19 cellular contexts compared by ENCODE assay signal in the genomic region with DNA sequence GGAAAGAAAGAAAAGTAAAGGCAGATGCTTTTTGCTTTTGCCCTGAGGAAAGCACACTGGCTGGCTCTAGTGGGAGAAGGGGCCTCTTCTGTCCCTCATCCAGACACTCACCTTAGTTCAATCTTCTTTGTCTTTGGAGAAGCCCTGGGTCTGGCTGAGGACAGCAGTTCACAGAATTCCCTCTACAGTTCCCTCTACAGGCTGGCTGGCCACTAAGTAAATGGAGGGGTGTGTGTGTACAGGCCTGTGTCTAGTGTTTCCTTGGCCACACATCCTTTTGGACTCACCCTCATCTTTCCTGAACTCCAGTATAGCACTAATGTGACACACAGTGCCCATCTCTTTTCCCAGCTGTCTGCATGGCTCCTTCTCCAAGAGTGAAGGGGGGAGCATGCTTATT. TPM values are rescaled to one million over a fixed set of nuclear protein-coding genes. Genes with fewer than 3 reads are reported as not detected.
A peak's percentile ranks its signal among the peaks of the same experiment; 100 is the strongest.
DNase-seq lines count a peak whose midpoint lies in the region; ATAC-seq and TF ChIP-seq lines count a peak whose summit lies in the region.
"Had no signal": no experiment of that assay in that cellular context is flagged by ENCODE, and none has a peak within 500 bp of the region (broad histone marks: within the 10 kb centered on the region; RNA-seq: fewer than 3 reads in every experiment).

No MANE protein-coding gene starts in this region.

- no peak for ATAC-seq in DND-41 (ENCODE audit: insufficient read depth, low read depth)
- ATAC-seq in Panc1 = no peak
- ATAC-seq: T-cell had no signal

- no peaks in the 10 kb centered on the region for H3K9me3 ChIP-seq in DND-41 (ENCODE audit: insufficient read depth, low read length, severe bottlenecking)
- no peaks in the 10 kb centered on the region for H3K9me3 ChIP-seq in Panc1 (ENCODE audit: control insufficient read depth, insufficient read depth, low read depth, low read length)
- H3K9me3 ChIP-seq: BLaER1 treated with 17β-estradiol and CSF1 and Interleukin-3, amounts not matched to agents 10 nM and 100 nM; HAP-1; Peyer's patch had no signal

- intact Hi-C loops in Panc1 (cut with micrococcal nuclease; ENCODE audit: unreplicated experiment) = no loop called here

- no peaks in the 10 kb centered on the region for H3K36me3 ChIP-seq in DND-41 (ENCODE audit: insufficient read depth, low read length)
- no peaks in the 10 kb centered on the region for H3K36me3 ChIP-seq in H7 (replicated peaks; ENCODE audit: control insufficient read depth, insufficient read depth, low read length)
- H3K36me3 ChIP-seq in Panc1 (ENCODE audit: control insufficient read depth, insufficient read depth, low read length) = no peaks in the 10 kb centered on the region
- H3K36me3 ChIP-seq: BLaER1 treated with 17β-estradiol and CSF1 and Interleukin-3, amounts not matched to agents 10 nM and 100 nM; HAP-1; Peyer's patch had no signal

- H3K79me2 ChIP-seq in DND-41 (ENCODE audit: insufficient read depth, low read length) = no peaks in the 10 kb centered on the region

- DNase-seq in DND-41 = no peak
- peak; percentile 18 for DNase-seq in H7
- no peak for DNase-seq in Panc1 (ENCODE audit: low read depth, low spot score)
- DNase-seq in iPS-NIHi11 (ENCODE audit: low spot score) = peak; percentile 14
- DNase-seq in NCI-H2081 (lab: John Stamatoyannopoulos, UW) = no peak
- DNase-seq in foreskin melanocyte = no peak
- no peak for DNase-seq in ecto neural progenitor cell (ENCODE audit: low spot score)
- DNase-seq: CD4-positive, alpha-beta memory T cell; GF-D8; MV-4-11; NCI-H1105 treated with DMSO at 0.1 percent for 48 hours; NCI-H1694 treated with DMSO at 0.1 percent for 48 hours; NCI-H446; NK-92 treated with Interleukin-12 subunit alpha and Interleukin-12 subunit beta, amount 100 ng/mL, for 24 hours; Peyer's patch; T-cell had no signal

- H4K20me1 ChIP-seq in DND-41 (ENCODE audit: insufficient read depth, low read length) = no peaks in the 10 kb centered on the region
- H4K20me1 ChIP-seq: BLaER1 treated with 17β-estradiol and CSF1 and Interleukin-3, amounts not matched to agents 10 nM and 100 nM had no signal

- in situ Hi-C loops in Panc1 (cut with HindIII; ENCODE audit: low pct_unique_long_range_greater_than_20kb, low sequenced_read_pairs) = no loop called here

- no peak overlapping the region for H3K4me3 ChIP-seq in DND-41 (ENCODE audit: low read depth in 1 of 2, low read length in 2 of 2)
- no peak overlapping the region for H3K4me3 ChIP-seq in H7 (ENCODE audit: insufficient read depth, low read depth, low read length)
- H3K4me3 ChIP-seq in Panc1 (ENCODE audit: low read depth in 2 of 2, low read length in 2 of 2) = no peak overlapping the region
- H3K4me3 ChIP-seq: BLaER1 treated with 17β-estradiol and CSF1 and Interleukin-3, amounts not matched to agents 10 nM and 100 nM; HAP-1; Peyer's patch had no signal

- CTCF ChIA-PET in Panc1 (lab: Charles Lee) = no interaction called here

- 0 out of 2 replicates have a peak overlapping the region, but pooled peaks have one; percentile 34 for H2AFZ ChIP-seq in DND-41 (ENCODE audit: low read depth, low read length)

- H3K4me2 ChIP-seq in DND-41 (ENCODE audit: insufficient read depth, low read length) = no peak overlapping the region
- H3K4me2 ChIP-seq: BLaER1 treated with 17β-estradiol and CSF1 and Interleukin-3, amounts not matched to agents 10 nM and 100 nM had no signal

- H3K27me3 ChIP-seq in DND-41 (ENCODE audit: insufficient read depth, low read length, poor library complexity) = no peaks in the 10 kb centered on the region
- H3K27me3 ChIP-seq in H7 (ENCODE audit: control insufficient read depth, insufficient read depth, low read length) = no peaks in the 10 kb centered on the region
- no peaks in the 10 kb centered on the region for H3K27me3 ChIP-seq in Panc1 (ENCODE audit: control insufficient read depth, insufficient read depth, low read length)
- H3K27me3 ChIP-seq: BLaER1 treated with 17β-estradiol and CSF1 and Interleukin-3, amounts not matched to agents 10 nM and 100 nM; Peyer's patch had no signal

- H3K4me1 ChIP-seq in DND-41 (ENCODE audit: insufficient read depth, low read length) (peaks cover 5% of the 10 kb centered on the region), Panc1 (ENCODE audit: control insufficient read depth, insufficient read depth, low read length) (no peaks in the 10 kb centered on the region)
- H3K4me1 ChIP-seq: HAP-1, Peyer's patch had no signal

- no TSS peak for BruUV-seq in Panc1 (replicated peaks; lab: Mats Ljungman, UMichigan)

- H3K9ac ChIP-seq in DND-41 (ENCODE audit: low read depth, low read length) = no peak overlapping the region
- H3K9ac ChIP-seq: BLaER1 treated with 17β-estradiol and CSF1 and Interleukin-3, amounts not matched to agents 10 nM and 100 nM had no signal

- POLR2A ChIA-PET in Panc1 (lab: Charles Lee) = no interaction called here

- TF ChIP-seq CTCF in DND-41 (IDR thresholded peaks at IDR 0.05; ENCODE audit: borderline replicate concordance, extremely low read depth, low read length, poor library complexity, severe bottlenecking) (no peak), Panc1 (IDR thresholded peaks at IDR 0.05) (peak; percentile 21; the same call in 1 of the 2 replicates)

- H3K27ac ChIP-seq in DND-41 (ENCODE audit: low read length) = no peak overlapping the region
- H3K27ac ChIP-seq in Panc1 (ENCODE audit: low read length) = no peak overlapping the region
- H3K27ac ChIP-seq: BLaER1 treated with 17β-estradiol and CSF1 and Interleukin-3, amounts not matched to agents 10 nM and 100 nM; Peyer's patch had no signal

RNA-seq across cellular contexts. Expression of gene CLVS2, which starts 26.0 kb away (rescaled TPM):
- 0.26 and 0.94 TPM in 2 replicates for total RNA-seq in H7 (2014; rRNA removed; shearing (Covaris generic))
- 1.1 TPM for total RNA-seq in Panc1 (2021; ENCODE audit: unreplicated experiment)
- polyA plus RNA-seq in Panc1 (2012; ENCODE audit: insufficient read length) = 0.06 TPM
- total RNA-seq: CD4-positive, alpha-beta memory T cell; T-cell had no signal
- polyA plus RNA-seq: CD4-positive, alpha-beta memory T cell; IgD-negative memory B cell had no signal

Comparison
In these comparisons a context has a peak if more than half of its experiments do, and no peak if none do; other contexts are left out.
1. DNase-seq: peak in H7 (single experiment) and iPS-NIHi11 (single experiment); none in DND-41 (single experiment), Panc1 (single experiment), NCI-H2081 (0 of 2), foreskin melanocyte (single experiment) and ecto neural progenitor cell (single experiment).